Comparison of ENCODE assay signal across 10 cellular contexts in genomic region chr17:41813699-41814124, GRCh38. TPM values are rescaled to one million over a fixed set of nuclear protein-coding genes. Genes with fewer than 3 reads are reported as not detected.
DNase-seq lines count a peak whose midpoint lies in the region; ATAC-seq and TF ChIP-seq lines count a peak whose summit lies in the region.
"Had no signal": no experiment of that assay in that cellular context is flagged by ENCODE, and none has a peak within 500 bp of the region (broad histone marks: within the 10 kb centered on the region; RNA-seq: fewer than 3 reads in every experiment).

No MANE protein-coding gene starts in this region.

- H3K79me1 ChIP-seq in mesenchymal stem cell (replicated peaks; ENCODE audit: low read length, poor library complexity, severe bottlenecking) = peaks cover 26% of the 10 kb centered on the region

- in situ Hi-C loops in brain microvascular endothelial cell (cut with HindIII; ENCODE audit: low pct_ligation_motif_present, low sequenced_read_pairs) (no loop called here), transverse colon (cut with MboI; ENCODE audit: low pct_ligation_motif_present in 1 of 4, low pct_unique_long_range_greater_than_20kb in 1 of 4, low sequenced_read_pairs in 3 of 4) (no loop called here)

- H3K4me2 ChIP-seq in mesenchymal stem cell (ENCODE audit: low read length, poor library complexity, severe bottlenecking) = peak overlapping the region; percentile 84

- no peak overlapping the region for H4K8ac ChIP-seq in mesenchymal stem cell (ENCODE audit: low read length)

- no peak for TF ChIP-seq CTCF in heart left ventricle (IDR thresholded peaks at IDR 0.05)
- TF ChIP-seq CTCF in brain microvascular endothelial cell (IDR thresholded peaks at IDR 0.05; ENCODE audit: low read depth, low read length, missing control alignments) = no peak
- TF ChIP-seq CTCF in transverse colon (IDR thresholded peaks at IDR 0.05) = no peak

- 72 to 83% (median 80%) methylated on average over 8 to 9 of the region's 9 CpGs for WGBS in heart left ventricle, 4 donors
- 14% methylated on average over 9 of the region's 9 CpGs for WGBS in mesenchymal stem cell
- WGBS in transverse colon (ENCODE audit: low coverage in 1 of 2), 2 donors = 70% methylated on average over 9 of the region's 9 CpGs; no CpG with 5 or more reads in 1 of the 2 donors

- DNase-seq in heart left ventricle (no peak), left ventricle myocardium superior (no peak), brain microvascular endothelial cell (no peak), mesenchymal stem cell (peak; percentile 27), transverse colon (no peak), NCI-H446 (lab: John Stamatoyannopoulos, UW) (no peak), T-helper 17 cell (no peak), kidney tubule cell (ENCODE audit: low spot score) (no peak)

- H3K27ac ChIP-seq in heart left ventricle (peak overlapping the region in 4 of 12 donors; percentile 68 to 84 (median 80)), brain microvascular endothelial cell (peak overlapping the region; percentile 63), mesenchymal stem cell (ENCODE audit: low read length, poor library complexity, severe bottlenecking) (peak overlapping the region; percentile 94), transverse colon (peak overlapping the region; percentile 78 to 89 (median 86))

- H3K9me3 ChIP-seq in heart left ventricle (no peaks in the 10 kb centered on the region), mesenchymal stem cell (ENCODE audit: control insufficient read depth, low read length) (no peaks in the 10 kb centered on the region), transverse colon (no peaks in the 10 kb centered on the region), T-helper 17 cell (ENCODE audit: control insufficient read depth, low read length, poor library complexity, severe bottlenecking) (no peaks in the 10 kb centered on the region)

- peak overlapping the region; percentile 12 to 87 for H3K18ac ChIP-seq in mesenchymal stem cell (ENCODE audit: low read depth in 1 of 2, low read length in 2 of 2)

- TF ChIP-seq POLR2A in heart left ventricle (IDR thresholded peaks at IDR 0.05) (no peak), transverse colon (IDR thresholded peaks at IDR 0.05) (no peak)

- H3K4me1 ChIP-seq in heart left ventricle = peaks cover 0 to 36% (median 18%) of the 10 kb centered on the region in 12 donors
- peaks cover 48% of the 10 kb centered on the region for H3K4me1 ChIP-seq in mesenchymal stem cell (ENCODE audit: control insufficient read depth, insufficient read depth, low read depth, low read length)
- peaks cover 6 to 38% (median 25%) of the 10 kb centered on the region in 4 donors for H3K4me1 ChIP-seq in transverse colon

- H2BK120ac ChIP-seq in mesenchymal stem cell (ENCODE audit: low read depth, low read length) = no peak overlapping the region

- H4K91ac ChIP-seq in mesenchymal stem cell (ENCODE audit: low read length) = peak overlapping the region; percentile 1

- no peak overlapping the region for H3K4me3 Mint-ChIP-seq in T-helper 17 cell

- H2BK5ac ChIP-seq in mesenchymal stem cell (ENCODE audit: low read depth, low read length, poor library complexity, severe bottlenecking) = peak overlapping the region; percentile 69

- H3K27ac Mint-ChIP-seq in T-helper 17 cell = no peak overlapping the region

- H3K9ac ChIP-seq in mesenchymal stem cell (ENCODE audit: low read length) = peak overlapping the region; percentile 95

- peak overlapping the region; percentile 0 to 61 for H3K14ac ChIP-seq in mesenchymal stem cell (ENCODE audit: low read length in 2 of 2)

- peak overlapping the region in 9 of 12 donors; percentile 63 to 93 (median 75) for H3K4me3 ChIP-seq in heart left ventricle
- peak overlapping the region; percentile 85 for H3K4me3 ChIP-seq in brain microvascular endothelial cell (ENCODE audit: low read depth, low read length)
- peak overlapping the region; percentile 84 to 97 for H3K4me3 ChIP-seq in mesenchymal stem cell (ENCODE audit: insufficient read depth in 1 of 2, low read depth in 1 of 2, low read length in 2 of 2)
- H3K4me3 ChIP-seq in transverse colon = peak overlapping the region in 1 of 4 donors; percentile 71

- peaks cover 0 to 9% (median 0%) of the 10 kb centered on the region in 9 donors for H3K27me3 ChIP-seq in heart left ventricle
- no peaks in the 10 kb centered on the region for H3K27me3 ChIP-seq in brain microvascular endothelial cell (replicated peaks)
- no peaks in the 10 kb centered on the region for H3K27me3 ChIP-seq in mesenchymal stem cell (ENCODE audit: control insufficient read depth in 1 of 2, insufficient read depth in 1 of 2, low read length in 2 of 2)
- H3K27me3 ChIP-seq in transverse colon = no peaks in the 10 kb centered on the region

- no peak overlapping the region for H2AFZ ChIP-seq in mesenchymal stem cell (ENCODE audit: low read depth, low read length)

- peak overlapping the region; percentile 97 for H2AK5ac ChIP-seq in mesenchymal stem cell (ENCODE audit: low read length, severe bottlenecking)

- TF ChIP-seq EP300 in transverse colon (IDR thresholded peaks at IDR 0.05; ENCODE audit: low read depth) = no peak

- H3K36me3 ChIP-seq in heart left ventricle (peaks cover 0 to 3% (median 0%) of the 10 kb centered on the region in 9 donors), brain microvascular endothelial cell (replicated peaks) (peaks cover 16% of the 10 kb centered on the region), mesenchymal stem cell (ENCODE audit: control insufficient read depth in 1 of 2, insufficient read depth in 2 of 2, low read depth in 1 of 2, low read length in 2 of 2) (peaks cover 28 to 31% of the 10 kb centered on the region in 2 experiments), transverse colon (no peaks in the 10 kb centered on the region)

- peaks cover 16% of the 10 kb centered on the region for H3K4me1 Mint-ChIP-seq in T-helper 17 cell

- no peaks in the 10 kb centered on the region for H3K36me3 Mint-ChIP-seq in T-helper 17 cell (ENCODE audit: low read depth)

- peak overlapping the region in 1 of 2 experiments; percentile 91 for H3K23ac ChIP-seq in mesenchymal stem cell (ENCODE audit: low read length in 2 of 2)

- H3K27me3 Mint-ChIP-seq in T-helper 17 cell = no peaks in the 10 kb centered on the region

- ATAC-seq in heart left ventricle = no peak
- no peak for ATAC-seq in left ventricle myocardium superior
- no peak for ATAC-seq in T-helper 17 cell

- intact Hi-C loops in heart left ventricle (cut with DNase I) (loop anchor here in 2 of 10 donors (2.0 to 10.0 kb wide), 2 partner anchors 21 to 71 kb away; no protein-coding TSS in a partner anchor), left ventricle myocardium superior (cut with micrococcal nuclease) (no loop called here), transverse colon (cut with DNase I; ENCODE audit: low total_unique reads) (no loop called here)

- peak overlapping the region; percentile 75 to 80 for H2BK12ac ChIP-seq in mesenchymal stem cell (ENCODE audit: low read length in 2 of 2)

- peak overlapping the region; percentile 57 to 92 for H3K4ac ChIP-seq in mesenchymal stem cell (ENCODE audit: low read depth in 1 of 2, low read length in 2 of 2)

- peak overlapping the region; percentile 84 for H2BK15ac ChIP-seq in mesenchymal stem cell (ENCODE audit: low read depth, poor library complexity, severe bottlenecking)

RNA-seq across cellular contexts. Expression of gene FKBP10, which starts 0.9 kb away (rescaled TPM):
- 10 to 100 TPM in 5 of 9 donors, 1 to 10 TPM in 4; 6.5 to 40.4 (median 12.5) TPM for total RNA-seq in heart left ventricle
- polyA plus RNA-seq in heart left ventricle = 10 to 100 TPM; 11.4 to 25.2 TPM
- total RNA-seq in left ventricle myocardium superior = 10.2 TPM
- 641 TPM for polyA plus RNA-seq in mesenchymal stem cell (2013, experiment 1 of 2)
- polyA plus RNA-seq in mesenchymal stem cell (2013, experiment 2 of 2) = 626 TPM
- total RNA-seq in transverse colon = 10 to 100 TPM in 3 of 4 donors, 1 to 10 TPM in 1; 7.1 to 61.1 (median 12.6) TPM
- not detected for total RNA-seq in T-helper 17 cell

RNA-seq across cellular contexts. Expression of gene P3H4, which starts 2.0 kb away (rescaled TPM):
- total RNA-seq in heart left ventricle (10 to 100 TPM in 1 of 9 donors, 1 to 10 TPM in 8; 2.2 to 10.1 (median 5.3) TPM), left ventricle myocardium superior (7.0 TPM), transverse colon (10 to 100 TPM; 18.7 to 39.6 (median 22.5) TPM), T-helper 17 cell (1 to 10 TPM; 1.7 to 2.0 TPM)
- 1 to 10 TPM; 4.2 to 9.4 TPM for polyA plus RNA-seq in heart left ventricle
- polyA plus RNA-seq in mesenchymal stem cell (2013, experiment 1 of 2) = 63.6 TPM
- 62.2 TPM for polyA plus RNA-seq in mesenchymal stem cell (2013, experiment 2 of 2)

RNA-seq across cellular contexts. Expression of gene NT5C3B, which starts 22.3 kb away (rescaled TPM):
- total RNA-seq in heart left ventricle (10 to 100 TPM; 16.0 to 26.7 (median 24.1) TPM), left ventricle myocardium superior (19.3 TPM), transverse colon (10 to 100 TPM in 3 of 4 donors, 1 to 10 TPM in 1; 10.0 to 30.8 (median 24.6) TPM), T-helper 17 cell (10 to 100 TPM; 23.1 to 28.9 TPM)
- 10 to 100 TPM; 30.0 to 50.9 TPM for polyA plus RNA-seq in heart left ventricle
- polyA plus RNA-seq in mesenchymal stem cell (2013, experiment 1 of 2) = 50.3 TPM
- 50.3 TPM for polyA plus RNA-seq in mesenchymal stem cell (2013, experiment 2 of 2)

RNA-seq across cellular contexts. Expression of gene KLHL10, which starts 23.9 kb away (rescaled TPM):
- total RNA-seq in heart left ventricle (under 1 TPM in 1 of 9 donors, not detected in 8; 0.10 TPM), left ventricle myocardium superior (0.12 TPM), transverse colon (under 1 TPM in 1 of 4 donors, not detected in 3; 0.32 TPM), T-helper 17 cell (not detected)
- under 1 TPM in 1 of 2 donors, not detected in 1; 0.08 TPM for polyA plus RNA-seq in heart left ventricle
- polyA plus RNA-seq in mesenchymal stem cell (2013, experiment 1 of 2) = not detected
- 0.03 TPM for polyA plus RNA-seq in mesenchymal stem cell (2013, experiment 2 of 2)
- total RNA-seq: M059J, sciatic nerve had no signal

RNA-seq across cellular contexts. Expression of gene JUP, which starts 27.2 kb away (rescaled TPM):
- 100 to 1,000 TPM; 143 to 503 (median 166) TPM for total RNA-seq in heart left ventricle
- 100 to 1,000 TPM in 1 of 2 donors, 10 to 100 TPM in 1; 94.6 to 148 TPM for polyA plus RNA-seq in heart left ventricle
- total RNA-seq in left ventricle myocardium superior = 217 TPM
- 146 TPM for polyA plus RNA-seq in mesenchymal stem cell (2013, experiment 1 of 2)
- polyA plus RNA-seq in mesenchymal stem cell (2013, experiment 2 of 2) = 140 TPM
- total RNA-seq in transverse colon = 100 to 1,000 TPM; 396 to 595 (median 513) TPM
- total RNA-seq in T-helper 17 cell = 1 to 10 TPM in 1 of 2 donors, under 1 TPM in 1; 0.63 to 1.4 TPM

Comparison
In these comparisons a context has a peak if more than half of its experiments do, and no peak if none do; other contexts are left out.
1. RNA of gene FKBP10, which starts 0.9 kb away (total RNA-seq): 7.1 to 61.1 TPM in transverse colon, 6.5 to 40.4 TPM in heart left ventricle and 10.2 TPM in left ventricle myocardium superior (single experiment); not detected in T-helper 17 cell; every median in the first group is over 4 times any median in the second.